ENCODE assay signal across 8 cellular contexts in the genomic region with DNA sequence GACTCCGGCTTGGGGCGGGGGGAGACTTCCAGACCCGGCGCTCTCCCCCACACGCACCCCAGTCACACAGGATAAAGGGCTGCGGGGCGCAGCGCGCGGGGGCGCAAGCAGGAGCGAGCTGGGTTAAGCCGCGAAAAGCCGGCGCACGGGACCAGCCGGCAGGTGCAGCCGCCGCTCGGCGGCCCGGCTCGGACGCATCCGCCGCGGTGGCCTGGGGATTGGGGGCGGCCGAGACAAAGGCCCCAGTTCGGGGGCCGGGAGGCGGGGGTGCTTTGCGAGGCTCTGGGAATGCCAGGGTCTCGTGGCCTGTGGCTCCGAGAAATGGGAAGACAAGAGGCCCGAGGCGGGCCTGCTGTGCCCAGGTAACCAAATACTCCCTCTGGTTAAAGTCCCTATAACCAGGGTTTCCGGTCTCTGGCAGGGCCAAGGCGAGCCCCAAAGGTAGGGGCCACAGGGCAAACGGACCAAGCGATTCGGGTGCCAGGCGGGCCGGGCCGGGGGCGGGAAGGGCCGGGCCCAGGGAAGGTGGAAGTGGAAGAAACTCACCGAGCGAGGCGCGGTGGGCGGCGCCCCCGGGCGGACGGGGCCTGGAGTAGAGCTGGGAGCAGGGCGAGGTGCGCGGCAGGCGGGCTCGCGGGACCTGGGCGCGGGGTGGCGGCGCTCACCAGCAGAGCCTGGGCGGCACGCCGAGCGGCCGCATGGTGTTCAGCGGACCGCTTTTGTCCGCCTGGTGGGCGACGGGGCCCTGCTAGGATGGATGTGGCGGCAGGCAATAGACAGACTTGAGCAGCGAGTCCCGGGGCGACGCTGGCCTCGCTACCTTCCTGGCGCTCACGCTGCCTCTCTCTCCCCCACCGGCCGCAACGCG. TPM values are rescaled to one million over a fixed set of nuclear protein-coding genes. Genes with fewer than 3 reads are reported as not detected.
DNase-seq lines count a peak whose midpoint lies in the region; ATAC-seq lines count a peak whose summit lies in the region.

TSS of gene GATA2 (minus strand) at position 849 of the 868 bp plus-strand sequence. CDS start 6,170 bp downstream, outside the sequence.

- H3K27me3 Mint-ChIP-seq in activated CD4-positive, alpha-beta T cell treated with anti-CD3 and anti-CD28 coated beads for 36 hours = peaks cover 57% of the 10 kb centered on the region
- peaks cover 40 to 73% of the 10 kb centered on the region in 2 donors for H3K27me3 Mint-ChIP-seq in T-cell
- peaks cover 59% of the 10 kb centered on the region for H3K27me3 Mint-ChIP-seq in stimulated activated naive CD8-positive, alpha-beta T cell treated with anti-CD3 and anti-CD28 coated beads, Interleukin-15, Interleukin-2, amounts not matched to agents 100 ng/mL and 50 ng/mL, for 24 hours

- no peaks in the 10 kb centered on the region for H3K36me3 Mint-ChIP-seq in activated CD4-positive, alpha-beta T cell treated with anti-CD3 and anti-CD28 coated beads for 36 hours (ENCODE audit: low read depth)
- no peaks in the 10 kb centered on the region for H3K36me3 Mint-ChIP-seq in T-cell
- H3K36me3 Mint-ChIP-seq in stimulated activated naive CD8-positive, alpha-beta T cell treated with anti-CD3 and anti-CD28 coated beads, Interleukin-15, Interleukin-2, amounts not matched to agents 100 ng/mL and 50 ng/mL, for 24 hours (ENCODE audit: low read depth) = no peaks in the 10 kb centered on the region

- ATAC-seq in activated CD4-positive, alpha-beta T cell treated with anti-CD3 and anti-CD28 coated beads for 36 hours = peak; percentile 33
- peak in 3 of 4 experiments; percentile 31 to 45 (median 35) for ATAC-seq in T-cell (replicated peaks in 1 of 4)
- peak in 1 of 2 donors; percentile 2 for ATAC-seq in right cardiac atrium
- ATAC-seq in GM18873 (IDR thresholded peaks at IDR 0.05; ENCODE audit: low FRiP score, unreplicated experiment) = no peak
- no peak for ATAC-seq in HG03460 (IDR thresholded peaks at IDR 0.05; ENCODE audit: unreplicated experiment)

- no peaks in the 10 kb centered on the region for H3K9me3 Mint-ChIP-seq in activated CD4-positive, alpha-beta T cell treated with anti-CD3 and anti-CD28 coated beads for 36 hours (ENCODE audit: low read depth)
- no peaks in the 10 kb centered on the region for H3K9me3 Mint-ChIP-seq in T-cell
- H3K9me3 Mint-ChIP-seq in stimulated activated naive CD8-positive, alpha-beta T cell treated with anti-CD3 and anti-CD28 coated beads, Interleukin-15, Interleukin-2, amounts not matched to agents 100 ng/mL and 50 ng/mL, for 24 hours = no peaks in the 10 kb centered on the region

- no peak within 1 kb of the TSS for H3K4me3 Mint-ChIP-seq in activated CD4-positive, alpha-beta T cell treated with anti-CD3 and anti-CD28 coated beads for 36 hours
- H3K4me3 Mint-ChIP-seq in T-cell = peak within 1 kb of the TSS; percentile 21 to 85 (median 31)
- H3K4me3 Mint-ChIP-seq in stimulated activated naive CD8-positive, alpha-beta T cell treated with anti-CD3 and anti-CD28 coated beads, Interleukin-15, Interleukin-2, amounts not matched to agents 100 ng/mL and 50 ng/mL, for 24 hours = peak within 1 kb of the TSS; percentile 54

- no peak within 1 kb of the TSS for H3K27ac ChIP-seq in right cardiac atrium (ENCODE audit: low read length)

- peaks cover 12% of the 10 kb centered on the region for H3K4me1 Mint-ChIP-seq in activated CD4-positive, alpha-beta T cell treated with anti-CD3 and anti-CD28 coated beads for 36 hours
- H3K4me1 Mint-ChIP-seq in T-cell = peaks cover 21 to 39% (median 34%) of the 10 kb centered on the region in 3 donors
- H3K4me1 Mint-ChIP-seq in stimulated activated naive CD8-positive, alpha-beta T cell treated with anti-CD3 and anti-CD28 coated beads, Interleukin-15, Interleukin-2, amounts not matched to agents 100 ng/mL and 50 ng/mL, for 24 hours (ENCODE audit: low read depth) = peaks cover 27% of the 10 kb centered on the region

- H3K27me3 ChIP-seq in right cardiac atrium (ENCODE audit: control insufficient read depth, insufficient read depth) = no peaks in the 10 kb centered on the region

- peak; percentile 66 for DNase-seq in activated CD4-positive, alpha-beta T cell treated with anti-CD3 and anti-CD28 coated beads for 36 hours
- no peak for DNase-seq in activated CD4-positive, alpha-beta T cell treated with anti-CD3 and anti-CD28 coated beads, Interleukin-2, amount 50 U/mL, for 1 hour
- DNase-seq in T-cell (peak in 7 of 34 experiments; percentile 15 to 42 (median 30)), right cardiac atrium (peak; percentile 47 to 78 (median 66)), AML-193 (lab: John Stamatoyannopoulos, UW) (no peak)

- H3K4me3 ChIP-seq in right cardiac atrium (ENCODE audit: low read length) = no peak within 1 kb of the TSS

- POLR2A ChIA-PET in activated CD4-positive, alpha-beta T cell treated with anti-CD3 and anti-CD28 coated beads for 36 hours (lab: Charles Lee) = interaction anchor here (0.6 kb wide), 1 partner anchor 1231 kb away, joined by 11 read pairs; no protein-coding TSS in a partner anchor
- POLR2A ChIA-PET in T-cell (lab: Charles Lee) = no interaction called here

- no peaks in the 10 kb centered on the region for H3K9me3 ChIP-seq in right cardiac atrium (ENCODE audit: control insufficient read depth, low read length)

- intact Hi-C loops in activated CD4-positive, alpha-beta T cell treated with anti-CD3 and anti-CD28 coated beads for 36 hours (cut with DNase I, micrococcal nuclease) = loop anchor here in 1 of 2 experiments (5.0 kb wide), 1 partner anchor 415 kb away; no protein-coding TSS in a partner anchor
- intact Hi-C loops in right cardiac atrium (cut with DNase I) = loop anchor here (10.0 kb wide), 4 partner anchors 68 to 418 kb away; no protein-coding TSS in a partner anchor

- H3K27ac Mint-ChIP-seq in activated CD4-positive, alpha-beta T cell treated with anti-CD3 and anti-CD28 coated beads for 36 hours = no peak within 1 kb of the TSS
- H3K27ac Mint-ChIP-seq in T-cell = no peak within 1 kb of the TSS
- no peak within 1 kb of the TSS for H3K27ac Mint-ChIP-seq in stimulated activated naive CD8-positive, alpha-beta T cell treated with anti-CD3 and anti-CD28 coated beads, Interleukin-15, Interleukin-2, amounts not matched to agents 100 ng/mL and 50 ng/mL, for 24 hours

- no peaks in the 10 kb centered on the region for H3K4me1 ChIP-seq in right cardiac atrium (ENCODE audit: control insufficient read depth, insufficient read depth, low read length)

- WGBS in right cardiac atrium = 41% methylated on average over 89 of the region's 89 CpGs

- CTCF ChIA-PET in activated CD4-positive, alpha-beta T cell treated with anti-CD3 and anti-CD28 coated beads for 36 hours (lab: Charles Lee) = interaction anchor here (0.6 to 1.5 kb wide), 3 partner anchors 40 to 66 kb away, joined by 3 to 4 read pairs (median 3); no protein-coding TSS in a partner anchor
- CTCF ChIA-PET in T-cell (lab: Charles Lee) = no interaction called here

RNA-seq across cellular contexts. Expression of gene GATA2, which starts in this region (rescaled TPM):
- under 1 TPM; 0.05 to 0.07 TPM for total RNA-seq in activated CD4-positive, alpha-beta T cell treated with anti-CD3 and anti-CD28 coated beads for 36 hours
- total RNA-seq in T-cell (1 to 10 TPM in 4 of 5 donors, under 1 TPM in 1; 0.98 to 4.6 (median 3.5) TPM), right cardiac atrium (10 to 100 TPM in 3 of 4 donors, 1 to 10 TPM in 1; 9.7 to 18.1 (median 15.4) TPM)
- polyA plus RNA-seq in right cardiac atrium = 14.3 TPM

Comparison
In these comparisons a context has a peak if more than half of its experiments do, and no peak if none do; other contexts are left out.
1. Peak in DNase-seq and ATAC-seq in activated CD4-positive, alpha-beta T cell treated with anti-CD3 and anti-CD28 coated beads for 36 hours; RNA of the gene not detected or under 1 TPM.
2. ATAC-seq: peak in T-cell (3 of 4); none in GM18873 (single experiment) and HG03460 (single experiment).
3. DNase-seq: peak in right cardiac atrium (3 of 3); none in activated CD4-positive, alpha-beta T cell treated with anti-CD3 and anti-CD28 coated beads, Interleukin-2, amount 50 U/mL, for 1 hour (single experiment) and AML-193 (0 of 2).